Comparison of ENCODE assay signal across 8 cellular contexts in the genomic region with DNA sequence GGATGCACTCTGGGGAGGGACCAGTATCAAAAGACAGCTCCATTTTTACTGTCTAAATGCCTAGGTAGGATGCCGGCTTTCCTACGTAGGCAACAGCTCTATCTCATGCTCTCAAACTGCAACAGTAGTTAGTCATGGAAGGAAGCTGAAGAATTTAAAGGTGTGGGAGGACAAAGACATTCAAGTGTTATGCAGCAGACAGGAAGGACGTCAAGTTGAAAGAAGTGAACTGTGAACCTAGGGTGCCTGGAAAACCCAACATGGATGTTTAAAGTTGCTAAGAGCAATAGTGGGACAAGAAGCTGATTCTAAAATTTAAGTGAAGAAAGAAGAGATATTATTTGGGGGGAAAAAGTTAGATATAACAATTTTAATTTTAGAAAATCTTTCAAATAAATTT. TPM values are rescaled to one million over a fixed set of nuclear protein-coding genes. Genes with fewer than 3 reads are reported as not detected.
DNase-seq lines count a peak whose midpoint lies in the region; ATAC-seq and TF ChIP-seq lines count a peak whose summit lies in the region.

No MANE protein-coding gene starts in this region.

- no peaks in the 10 kb centered on the region for H3K9me3 Mint-ChIP-seq in activated naive CD4-positive, alpha-beta T cell treated with anti-CD3 and anti-CD28 coated beads, Interleukin-2, amount 10 ng/mL, durations not matched to agents 7 days and 5 days
- H3K9me3 Mint-ChIP-seq in WTC11: no peaks in the 10 kb centered on the region
- no peaks in the 10 kb centered on the region for H3K9me3 Mint-ChIP-seq in stimulated activated effector memory CD8-positive, alpha-beta T cell treated with anti-CD3 and anti-CD28 coated beads, Interleukin-12 subunit alpha, Interleukin-12 subunit beta, amount 100 ng/mL, for 72 hours

- H3K27ac Mint-ChIP-seq in activated naive CD4-positive, alpha-beta T cell treated with anti-CD3 and anti-CD28 coated beads, Interleukin-2, amount 10 ng/mL, durations not matched to agents 7 days and 5 days: peak overlapping the region; percentile 16
- H3K27ac Mint-ChIP-seq in WTC11: peak overlapping the region; percentile 90
- H3K27ac Mint-ChIP-seq in stimulated activated effector memory CD8-positive, alpha-beta T cell treated with anti-CD3 and anti-CD28 coated beads, Interleukin-12 subunit alpha, Interleukin-12 subunit beta, amount 100 ng/mL, for 72 hours: peak overlapping the region; percentile 0

- H3K27me3 Mint-ChIP-seq in activated naive CD4-positive, alpha-beta T cell treated with anti-CD3 and anti-CD28 coated beads, Interleukin-2, amount 10 ng/mL, durations not matched to agents 7 days and 5 days: no peaks in the 10 kb centered on the region
- H3K27me3 Mint-ChIP-seq in WTC11 (ENCODE audit: low read depth): no peaks in the 10 kb centered on the region

- no peak overlapping the region for H3K4me3 Mint-ChIP-seq in activated naive CD4-positive, alpha-beta T cell treated with anti-CD3 and anti-CD28 coated beads, Interleukin-2, amount 10 ng/mL, durations not matched to agents 7 days and 5 days
- H3K4me3 Mint-ChIP-seq in WTC11: peak overlapping the region; percentile 13; the same call in 1 of the 2 replicates
- no peak overlapping the region for H3K4me3 Mint-ChIP-seq in stimulated activated effector memory CD8-positive, alpha-beta T cell treated with anti-CD3 and anti-CD28 coated beads, Interleukin-12 subunit alpha, Interleukin-12 subunit beta, amount 100 ng/mL, for 72 hours

- no peak overlapping the region for H3K27ac ChIP-seq in foreskin keratinocyte

- POLR2A ChIA-PET in WTC11 (lab: Charles Lee): interaction anchor here (1.0 kb wide), 1 partner anchor 335 kb away, joined by 3 read pairs; a partner anchor contains a TSS

- H3K27me3 ChIP-seq in foreskin keratinocyte: no peaks in the 10 kb centered on the region

- CTCF ChIA-PET in activated naive CD4-positive, alpha-beta T cell treated with anti-CD3 and anti-CD28 coated beads, Interleukin-2, amount 10 ng/mL, durations not matched to agents 7 days and 5 days (lab: Charles Lee): interaction anchor here (0.7 to 0.9 kb wide), 2 partner anchors 73 to 329 kb away, joined by 3 read pairs; a partner anchor contains a TSS
- CTCF ChIA-PET in WTC11 (lab: Charles Lee): no interaction called here

- no peak for DNase-seq in activated naive CD4-positive, alpha-beta T cell treated with anti-CD3 and anti-CD28 coated beads, Interleukin-2, amount 10 ng/mL, durations not matched to agents 7 days and 5 days
- DNase-seq in activated naive CD4-positive, alpha-beta T cell treated with Interleukin-2 at 50 U/mL for 16 hours: no peak
- no peak for DNase-seq in WTC11 (ENCODE audit: low spot score)
- peak; percentile 26 to 74 for DNase-seq in foreskin keratinocyte
- DNase-seq in stimulated activated effector memory CD8-positive, alpha-beta T cell treated with anti-CD3 and anti-CD28 coated beads, Interleukin-12 subunit alpha, Interleukin-12 subunit beta, amount 100 ng/mL, for 72 hours (ENCODE audit: low spot score in 2 of 2): no peak
- DNase-seq in GM19238 (ENCODE audit: insufficient read length, low spot score): no peak
- DNase-seq in HuH-7 (ENCODE audit: low spot score): no peak
- DNase-seq in GM19240 (ENCODE audit: insufficient read length, low spot score): no peak

- H3K36me3 Mint-ChIP-seq in activated naive CD4-positive, alpha-beta T cell treated with anti-CD3 and anti-CD28 coated beads, Interleukin-2, amount 10 ng/mL, durations not matched to agents 7 days and 5 days: peaks cover 26% of the 10 kb centered on the region
- H3K36me3 Mint-ChIP-seq in WTC11: peaks cover 21% of the 10 kb centered on the region
- peaks cover 64% of the 10 kb centered on the region for H3K36me3 Mint-ChIP-seq in stimulated activated effector memory CD8-positive, alpha-beta T cell treated with anti-CD3 and anti-CD28 coated beads, Interleukin-12 subunit alpha, Interleukin-12 subunit beta, amount 100 ng/mL, for 72 hours

- ATAC-seq in WTC11 (peak; percentile 80), foreskin keratinocyte (peak; percentile 88)
- ATAC-seq in stimulated activated effector memory CD8-positive, alpha-beta T cell treated with anti-CD3 and anti-CD28 coated beads, Interleukin-12 subunit alpha, Interleukin-12 subunit beta, amount 100 ng/mL, for 72 hours: peak; percentile 92

- no peak for TF ChIP-seq CTCF in WTC11 (IDR thresholded peaks at IDR 0.05)
- no peak for TF ChIP-seq CTCF in foreskin keratinocyte (conservative IDR thresholded peaks at IDR 0.05)

- peaks cover 9% of the 10 kb centered on the region for H3K4me1 ChIP-seq in foreskin keratinocyte

- peaks cover 44% of the 10 kb centered on the region for H3K4me1 Mint-ChIP-seq in activated naive CD4-positive, alpha-beta T cell treated with anti-CD3 and anti-CD28 coated beads, Interleukin-2, amount 10 ng/mL, durations not matched to agents 7 days and 5 days
- H3K4me1 Mint-ChIP-seq in WTC11: peaks cover 24% of the 10 kb centered on the region
- H3K4me1 Mint-ChIP-seq in stimulated activated effector memory CD8-positive, alpha-beta T cell treated with anti-CD3 and anti-CD28 coated beads, Interleukin-12 subunit alpha, Interleukin-12 subunit beta, amount 100 ng/mL, for 72 hours: peaks cover 45% of the 10 kb centered on the region

TF ChIP-seq in WTC11, 78 proteins besides CTCF, POLR2A, EP300 and RAD21 (continues in another document):
- TF ChIP-seq, protein P1, sequence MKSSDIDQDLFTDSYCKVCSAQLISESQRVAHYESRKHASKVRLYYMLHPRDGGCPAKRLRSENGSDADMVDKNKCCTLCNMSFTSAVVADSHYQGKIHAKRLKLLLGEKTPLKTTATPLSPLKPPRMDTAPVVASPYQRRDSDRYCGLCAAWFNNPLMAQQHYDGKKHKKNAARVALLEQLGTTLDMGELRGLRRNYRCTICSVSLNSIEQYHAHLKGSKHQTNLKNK (CRISPR knock-in tag; IDR thresholded peaks at IDR 0.05): no peak
- no peak for TF ChIP-seq SOX15 (CRISPR knock-in tag; IDR thresholded peaks at IDR 0.05)
- TF ChIP-seq, protein P2, sequence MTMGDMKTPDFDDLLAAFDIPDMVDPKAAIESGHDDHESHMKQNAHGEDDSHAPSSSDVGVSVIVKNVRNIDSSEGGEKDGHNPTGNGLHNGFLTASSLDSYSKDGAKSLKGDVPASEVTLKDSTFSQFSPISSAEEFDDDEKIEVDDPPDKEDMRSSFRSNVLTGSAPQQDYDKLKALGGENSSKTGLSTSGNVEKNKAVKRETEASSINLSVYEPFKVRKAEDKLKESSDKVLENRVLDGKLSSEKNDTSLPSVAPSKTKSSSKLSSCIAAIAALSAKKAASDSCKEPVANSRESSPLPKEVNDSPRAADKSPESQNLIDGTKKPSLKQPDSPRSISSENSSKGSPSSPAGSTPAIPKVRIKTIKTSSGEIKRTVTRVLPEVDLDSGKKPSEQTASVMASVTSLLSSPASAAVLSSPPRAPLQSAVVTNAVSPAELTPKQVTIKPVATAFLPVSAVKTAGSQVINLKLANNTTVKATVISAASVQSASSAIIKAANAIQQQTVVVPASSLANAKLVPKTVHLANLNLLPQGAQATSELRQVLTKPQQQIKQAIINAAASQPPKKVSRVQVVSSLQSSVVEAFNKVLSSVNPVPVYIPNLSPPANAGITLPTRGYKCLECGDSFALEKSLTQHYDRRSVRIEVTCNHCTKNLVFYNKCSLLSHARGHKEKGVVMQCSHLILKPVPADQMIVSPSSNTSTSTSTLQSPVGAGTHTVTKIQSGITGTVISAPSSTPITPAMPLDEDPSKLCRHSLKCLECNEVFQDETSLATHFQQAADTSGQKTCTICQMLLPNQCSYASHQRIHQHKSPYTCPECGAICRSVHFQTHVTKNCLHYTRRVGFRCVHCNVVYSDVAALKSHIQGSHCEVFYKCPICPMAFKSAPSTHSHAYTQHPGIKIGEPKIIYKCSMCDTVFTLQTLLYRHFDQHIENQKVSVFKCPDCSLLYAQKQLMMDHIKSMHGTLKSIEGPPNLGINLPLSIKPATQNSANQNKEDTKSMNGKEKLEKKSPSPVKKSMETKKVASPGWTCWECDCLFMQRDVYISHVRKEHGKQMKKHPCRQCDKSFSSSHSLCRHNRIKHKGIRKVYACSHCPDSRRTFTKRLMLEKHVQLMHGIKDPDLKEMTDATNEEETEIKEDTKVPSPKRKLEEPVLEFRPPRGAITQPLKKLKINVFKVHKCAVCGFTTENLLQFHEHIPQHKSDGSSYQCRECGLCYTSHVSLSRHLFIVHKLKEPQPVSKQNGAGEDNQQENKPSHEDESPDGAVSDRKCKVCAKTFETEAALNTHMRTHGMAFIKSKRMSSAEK (CRISPR knock-in tag; IDR thresholded peaks at IDR 0.05; ENCODE audit: borderline replicate concordance): no peak
- TF ChIP-seq, protein P3, sequence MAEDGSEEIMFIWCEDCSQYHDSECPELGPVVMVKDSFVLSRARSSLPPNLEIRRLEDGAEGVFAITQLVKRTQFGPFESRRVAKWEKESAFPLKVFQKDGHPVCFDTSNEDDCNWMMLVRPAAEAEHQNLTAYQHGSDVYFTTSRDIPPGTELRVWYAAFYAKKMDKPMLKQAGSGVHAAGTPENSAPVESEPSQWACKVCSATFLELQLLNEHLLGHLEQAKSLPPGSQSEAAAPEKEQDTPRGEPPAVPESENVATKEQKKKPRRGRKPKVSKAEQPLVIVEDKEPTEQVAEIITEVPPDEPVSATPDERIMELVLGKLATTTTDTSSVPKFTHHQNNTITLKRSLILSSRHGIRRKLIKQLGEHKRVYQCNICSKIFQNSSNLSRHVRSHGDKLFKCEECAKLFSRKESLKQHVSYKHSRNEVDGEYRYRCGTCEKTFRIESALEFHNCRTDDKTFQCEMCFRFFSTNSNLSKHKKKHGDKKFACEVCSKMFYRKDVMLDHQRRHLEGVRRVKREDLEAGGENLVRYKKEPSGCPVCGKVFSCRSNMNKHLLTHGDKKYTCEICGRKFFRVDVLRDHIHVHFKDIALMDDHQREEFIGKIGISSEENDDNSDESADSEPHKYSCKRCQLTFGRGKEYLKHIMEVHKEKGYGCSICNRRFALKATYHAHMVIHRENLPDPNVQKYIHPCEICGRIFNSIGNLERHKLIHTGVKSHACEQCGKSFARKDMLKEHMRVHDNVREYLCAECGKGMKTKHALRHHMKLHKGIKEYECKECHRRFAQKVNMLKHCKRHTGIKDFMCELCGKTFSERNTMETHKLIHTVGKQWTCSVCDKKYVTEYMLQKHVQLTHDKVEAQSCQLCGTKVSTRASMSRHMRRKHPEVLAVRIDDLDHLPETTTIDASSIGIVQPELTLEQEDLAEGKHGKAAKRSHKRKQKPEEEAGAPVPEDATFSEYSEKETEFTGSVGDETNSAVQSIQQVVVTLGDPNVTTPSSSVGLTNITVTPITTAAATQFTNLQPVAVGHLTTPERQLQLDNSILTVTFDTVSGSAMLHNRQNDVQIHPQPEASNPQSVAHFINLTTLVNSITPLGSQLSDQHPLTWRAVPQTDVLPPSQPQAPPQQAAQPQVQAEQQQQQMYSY (CRISPR knock-in tag; IDR thresholded peaks at IDR 0.05): 0 out of 2 replicates have a peak, but pooled peaks have one; percentile 12

RNA-seq across cellular contexts. Expression of a gene that starts 5.9 kb away (rescaled TPM):
- total RNA-seq in WTC11 (2021) (56.0 to 62.9 TPM (median 56.4 TPM) in 3 replicates), foreskin keratinocyte (74.4 and 83.1 TPM in 2 replicates)
- 16.5 and 18.0 TPM in 2 replicates for polyA plus RNA-seq in foreskin keratinocyte

RNA-seq across cellular contexts. Expression of a gene that starts 17.0 kb away (rescaled TPM):
- total RNA-seq in WTC11 (2021) (27.1 to 34.9 TPM (median 31.8 TPM) in 3 replicates), foreskin keratinocyte (18.3 and 20.5 TPM in 2 replicates)
- 17.2 and 20.5 TPM in 2 replicates for polyA plus RNA-seq in foreskin keratinocyte

Comparison
In these comparisons a context has a peak if more than half of its experiments do, and no peak if none do; other contexts are left out.
1. DNase-seq: peak in foreskin keratinocyte (2 of 2); none in activated naive CD4-positive, alpha-beta T cell treated with anti-CD3 and anti-CD28 coated beads, Interleukin-2, amount 10 ng/mL, durations not matched to agents 7 days and 5 days (single experiment), activated naive CD4-positive, alpha-beta T cell treated with Interleukin-2 at 50 U/mL for 16 hours (single experiment), WTC11 (single experiment), stimulated activated effector memory CD8-positive, alpha-beta T cell treated with anti-CD3 and anti-CD28 coated beads, Interleukin-12 subunit alpha, Interleukin-12 subunit beta, amount 100 ng/mL, for 72 hours (0 of 2), GM19238 (single experiment), HuH-7 (single experiment) and GM19240 (single experiment).
2. H3K27ac Mint-ChIP-seq: peak in every context shown above with its lines; median percentile 90 in WTC11; 16 in activated naive CD4-positive, alpha-beta T cell treated with anti-CD3 and anti-CD28 coated beads, Interleukin-2, amount 10 ng/mL, durations not matched to agents 7 days and 5 days; 0 in stimulated activated effector memory CD8-positive, alpha-beta T cell treated with anti-CD3 and anti-CD28 coated beads, Interleukin-12 subunit alpha, Interleukin-12 subunit beta, amount 100 ng/mL, for 72 hours.
3. Peak in every context shown above with its lines, with median percentiles within 50 percentile points of each other: ATAC-seq.